In the genomic region with DNA sequence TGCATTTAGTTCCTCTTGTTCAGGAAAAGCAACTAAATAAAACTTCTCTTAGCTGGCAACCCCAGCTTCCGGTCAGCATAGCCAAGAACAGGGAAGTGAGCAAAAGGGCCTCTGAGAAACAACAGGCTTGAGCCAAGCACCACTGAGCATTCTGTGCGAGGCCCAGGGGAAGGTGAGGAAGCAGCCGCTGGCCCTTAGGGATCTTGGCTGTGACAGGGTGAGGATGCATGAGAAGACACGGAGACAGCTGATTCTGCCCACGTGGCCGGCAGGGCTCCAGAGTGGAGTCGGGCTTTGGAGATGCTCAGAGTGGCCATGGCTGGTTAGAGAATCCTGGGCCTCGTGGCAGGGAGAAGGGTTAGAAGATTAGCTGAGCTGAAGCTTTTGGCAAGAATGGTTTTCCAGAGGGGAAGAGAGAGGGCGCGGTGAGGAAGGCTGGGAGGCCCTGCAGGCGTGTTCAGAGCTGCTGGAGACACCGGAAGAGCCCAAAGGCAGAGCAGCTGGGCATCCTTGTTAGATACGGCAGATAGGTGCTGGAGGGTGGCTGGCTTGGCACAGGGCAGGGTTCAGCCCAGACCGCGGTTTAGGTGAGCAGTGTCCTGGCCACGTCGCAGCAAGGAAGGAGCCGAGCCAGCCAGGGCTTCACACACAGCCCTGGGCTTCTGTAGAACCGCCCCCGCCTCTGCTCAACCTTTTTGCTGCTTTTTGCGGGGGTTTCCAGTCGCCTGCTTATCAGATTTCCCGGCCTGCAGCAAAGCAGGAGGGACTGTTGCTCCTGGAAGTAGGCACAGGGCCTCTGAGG, we compare ENCODE assay signal across 8 cellular contexts. TPM values are rescaled to one million over a fixed set of nuclear protein-coding genes. Genes with fewer than 3 reads are reported as not detected.
DNase-seq lines count a peak whose midpoint lies in the region; ATAC-seq and TF ChIP-seq lines count a peak whose summit lies in the region.

No MANE protein-coding gene starts in this region.

- no peaks in the 10 kb centered on the region for H3K9me3 ChIP-seq in cardiac muscle cell (ENCODE audit: low read depth)

- H3K4me1 ChIP-seq in cardiac muscle cell (ENCODE audit: low read depth), result no peaks in the 10 kb centered on the region

- peak overlapping the region; percentile 28 for H3K27ac ChIP-seq in cardiac muscle cell

- peaks cover 38% of the 10 kb centered on the region for H3K4me1 Mint-ChIP-seq in activated T-helper 1 cell treated with anti-CD3 and anti-CD28 coated beads, Interleukin-12 subunit alpha, Interleukin-12 subunit beta, Interleukin-2, Interleukin-4 antibody, amounts not matched to agents 30 ng/mL and 10 ng/mL and 1 ng/mL, durations not matched to agents 14 hours and 24 hours and 36 hours (ENCODE audit: low read depth)

- TF ChIP-seq CTCF in HFF-Myc (IDR thresholded peaks at IDR 0.05; ENCODE audit: low read depth, low read length, missing control alignments), result no peak
- TF ChIP-seq CTCF in cardiac muscle cell (IDR thresholded peaks at IDR 0.05; ENCODE audit: low read depth, low read length), result no peak

- H3K36me3 ChIP-seq in cardiac muscle cell, result peaks cover 26% of the 10 kb centered on the region

- H3K27ac Mint-ChIP-seq in activated T-helper 1 cell treated with anti-CD3 and anti-CD28 coated beads, Interleukin-12 subunit alpha, Interleukin-12 subunit beta, Interleukin-2, Interleukin-4 antibody, amounts not matched to agents 30 ng/mL and 10 ng/mL and 1 ng/mL, durations not matched to agents 14 hours and 24 hours and 36 hours, result peak overlapping the region; percentile 53

- ATAC-seq in sciatic nerve, result peak; percentile 78
- no peak for ATAC-seq in GM18498 (IDR thresholded peaks at IDR 0.05; ENCODE audit: unreplicated experiment)
- no peak for ATAC-seq in GM19035 (IDR thresholded peaks at IDR 0.05; ENCODE audit: unreplicated experiment)

- H3K27me3 Mint-ChIP-seq in activated T-helper 1 cell treated with anti-CD3 and anti-CD28 coated beads, Interleukin-12 subunit alpha, Interleukin-12 subunit beta, Interleukin-2, Interleukin-4 antibody, amounts not matched to agents 30 ng/mL and 10 ng/mL and 1 ng/mL, durations not matched to agents 14 hours and 24 hours and 36 hours (ENCODE audit: insufficient read depth), result no peaks in the 10 kb centered on the region

- no peak overlapping the region for H3K4me3 Mint-ChIP-seq in activated T-helper 1 cell treated with anti-CD3 and anti-CD28 coated beads, Interleukin-12 subunit alpha, Interleukin-12 subunit beta, Interleukin-2, Interleukin-4 antibody, amounts not matched to agents 30 ng/mL and 10 ng/mL and 1 ng/mL, durations not matched to agents 14 hours and 24 hours and 36 hours

- H3K4me3 ChIP-seq in HFF-Myc (replicated peaks; ENCODE audit: low read depth, low read length) (0 out of 2 replicates have a peak overlapping the region, but pooled peaks have one; percentile 1), cardiac muscle cell (no peak overlapping the region)

- no peak for DNase-seq in HFF-Myc (ENCODE audit: extremely low read depth, low read depth)
- DNase-seq in activated T-helper 1 cell treated with anti-CD3 and anti-CD28 coated beads, Interleukin-12 subunit alpha, Interleukin-12 subunit beta, Interleukin-2, Interleukin-4 antibody, amounts not matched to agents 30 ng/mL and 10 ng/mL and 1 ng/mL, durations not matched to agents 14 hours and 24 hours and 36 hours (ENCODE audit: low spot score), result no peak
- peak in 1 of 2 donors; percentile 82 for DNase-seq in cardiac muscle cell (ENCODE audit: low read depth in 1 of 2, low spot score in 1 of 2)
- DNase-seq in sciatic nerve (ENCODE audit: low spot score), result peak; percentile 74
- DNase-seq in SIG-M5 treated with dmso at 0.1 percent for 504 hours (lab: John Stamatoyannopoulos, UW; ENCODE audit: unreplicated experiment), result no peak
- no peak for DNase-seq in middle frontal gyrus (ENCODE audit: extremely low spot score, low spot score)

- H3K9me3 Mint-ChIP-seq in activated T-helper 1 cell treated with anti-CD3 and anti-CD28 coated beads, Interleukin-12 subunit alpha, Interleukin-12 subunit beta, Interleukin-2, Interleukin-4 antibody, amounts not matched to agents 30 ng/mL and 10 ng/mL and 1 ng/mL, durations not matched to agents 14 hours and 24 hours and 36 hours, result no peaks in the 10 kb centered on the region

- intact Hi-C loops in activated T-helper 1 cell treated with anti-CD3 and anti-CD28 coated beads, Interleukin-12 subunit alpha, Interleukin-12 subunit beta, Interleukin-2, Interleukin-4 antibody, amounts not matched to agents 30 ng/mL and 10 ng/mL and 1 ng/mL, durations not matched to agents 14 hours and 24 hours and 36 hours (cut with micrococcal nuclease), result loop anchor here (5.0 kb wide), 2 partner anchors 257 to 377 kb away; no protein-coding TSS in a partner anchor
- intact Hi-C loops in sciatic nerve (cut with DNase I), result loop anchor here (5.0 to 10.0 kb wide), 2 partner anchors 257 to 394 kb away; no protein-coding TSS in a partner anchor

- H3K27me3 ChIP-seq in cardiac muscle cell, result no peaks in the 10 kb centered on the region

- H3K36me3 Mint-ChIP-seq in activated T-helper 1 cell treated with anti-CD3 and anti-CD28 coated beads, Interleukin-12 subunit alpha, Interleukin-12 subunit beta, Interleukin-2, Interleukin-4 antibody, amounts not matched to agents 30 ng/mL and 10 ng/mL and 1 ng/mL, durations not matched to agents 14 hours and 24 hours and 36 hours (ENCODE audit: low read depth), result peaks cover 54% of the 10 kb centered on the region

RNA-seq across cellular contexts. Expression of gene UPF1, which starts 17.3 kb away (rescaled TPM):
- 102 and 113 TPM in 2 replicates for total RNA-seq in activated T-helper 1 cell treated with anti-CD3 and anti-CD28 coated beads, Interleukin-12 subunit alpha, Interleukin-12 subunit beta, Interleukin-2, Interleukin-4 antibody, amounts not matched to agents 30 ng/mL and 10 ng/mL and 1 ng/mL, durations not matched to agents 14 hours and 24 hours and 36 hours
- total RNA-seq in cardiac muscle cell, result 77.5 and 121 TPM in 2 replicates
- polyA plus RNA-seq in cardiac muscle cell, result 36.4 and 37.7 TPM in 2 replicates
- 57.8 TPM for total RNA-seq in sciatic nerve

RNA-seq across cellular contexts. Expression of gene CERS1, which starts 46.9 kb away (rescaled TPM):
- not detected in 2 replicates for total RNA-seq in activated T-helper 1 cell treated with anti-CD3 and anti-CD28 coated beads, Interleukin-12 subunit alpha, Interleukin-12 subunit beta, Interleukin-2, Interleukin-4 antibody, amounts not matched to agents 30 ng/mL and 10 ng/mL and 1 ng/mL, durations not matched to agents 14 hours and 24 hours and 36 hours
- total RNA-seq in cardiac muscle cell (15.2 and 16.1 TPM in 2 replicates), sciatic nerve (19.7 TPM)
- 29.3 and 30.9 TPM in 2 replicates for polyA plus RNA-seq in cardiac muscle cell

RNA-seq across cellular contexts. Expression of gene COMP, which starts 58.0 kb away (rescaled TPM):
- total RNA-seq in activated T-helper 1 cell treated with anti-CD3 and anti-CD28 coated beads, Interleukin-12 subunit alpha, Interleukin-12 subunit beta, Interleukin-2, Interleukin-4 antibody, amounts not matched to agents 30 ng/mL and 10 ng/mL and 1 ng/mL, durations not matched to agents 14 hours and 24 hours and 36 hours, result not detected in 2 replicates
- 0.07 and 0.09 TPM in 2 replicates for total RNA-seq in cardiac muscle cell
- polyA plus RNA-seq in cardiac muscle cell, result 0.46 TPM in 1 of 2 replicates, not detected in the other
- total RNA-seq in sciatic nerve, result 7.6 TPM

Comparison
In these comparisons a context has a peak if more than half of its experiments do, and no peak if none do; other contexts are left out.
1. RNA of gene CERS1, which starts 46.9 kb away (total RNA-seq): 19.7 TPM in sciatic nerve (single experiment) and 15.2 to 16.1 TPM in cardiac muscle cell; not detected in activated T-helper 1 cell treated with anti-CD3 and anti-CD28 coated beads, Interleukin-12 subunit alpha, Interleukin-12 subunit beta, Interleukin-2, Interleukin-4 antibody, amounts not matched to agents 30 ng/mL and 10 ng/mL and 1 ng/mL, durations not matched to agents 14 hours and 24 hours and 36 hours; every median in the first group is over 10 times any median in the second.